27 cellular contexts compared by ENCODE assay signal in genomic region chr17:83037084-83037950, GRCh38. TPM values are rescaled to one million over a fixed set of nuclear protein-coding genes. Genes with fewer than 3 reads are reported as not detected.
A peak's percentile ranks its signal among the peaks of the same experiment; 100 is the strongest.
DNase-seq lines count a peak whose midpoint lies in the region; ATAC-seq and TF ChIP-seq lines count a peak whose summit lies in the region.
"Had no signal": no experiment of that assay in that cellular context is flagged by ENCODE, and none has a peak within 500 bp of the region (broad histone marks: within the 10 kb centered on the region; RNA-seq: fewer than 3 reads in every experiment).

No MANE protein-coding gene starts in this region.

- peaks cover 10% of the 10 kb centered on the region for H3K36me3 ChIP-seq in osteoblast (ENCODE audit: insufficient read depth, low read length)
- peaks cover 0 to 12% of the 10 kb centered on the region in 2 donors for H3K36me3 ChIP-seq in gastrocnemius medialis

- H3K9me3 ChIP-seq in osteoblast (ENCODE audit: low read depth, low read length) (peaks cover 6% of the 10 kb centered on the region), gastrocnemius medialis (no peaks in the 10 kb centered on the region)

- H3K36me3 Mint-ChIP-seq in activated T-cell treated with anti-CD3 and anti-CD28 coated beads, Interleukin-2, amount 50 U/mL, for 72 hours (ENCODE audit: insufficient read depth in 2 of 2) = peaks cover 14 to 33% of the 10 kb centered on the region in 2 donors

- TF ChIP-seq CTCF in osteoblast (IDR thresholded peaks at IDR 0.05; ENCODE audit: extremely low read depth, low read depth, low read length) (no peak), gastrocnemius medialis (IDR thresholded peaks at IDR 0.05 in 4 of 5, conservative IDR thresholded peaks at IDR 0.05 in 1 of 5) (no peak)

- no peak for TF ChIP-seq POLR2A in gastrocnemius medialis (IDR thresholded peaks at IDR 0.05)

- H3K4me2 ChIP-seq in osteoblast (ENCODE audit: insufficient read depth, low read length) = no peak overlapping the region
- H3K4me2 ChIP-seq: A549 had no signal

- H3K27me3 ChIP-seq in osteoblast (ENCODE audit: insufficient read depth, low read length) (no peaks in the 10 kb centered on the region), gastrocnemius medialis (no peaks in the 10 kb centered on the region)
- H3K27me3 ChIP-seq: body of pancreas, left lung, Peyer's patch, upper lobe of left lung had no signal

- no peak overlapping the region for H3K4me3 Mint-ChIP-seq in activated T-cell treated with anti-CD3 and anti-CD28 coated beads, Interleukin-2, amount 50 U/mL, for 72 hours
- H3K4me3 Mint-ChIP-seq: activated naive CD4-positive, alpha-beta T cell treated with anti-CD3 and anti-CD28 coated beads, Interleukin-2, amount 10 ng/mL, durations not matched to agents 7 days and 5 days; memory B cell; stimulated activated naive B cell treated with anti-CD40 and anti-IgM and Interleukin-4, amounts not matched to agents 10 μg/mL and 1 μg/mL and 100 μg/mL, for 72 hours had no signal

- H4K20me1 ChIP-seq in osteoblast (ENCODE audit: insufficient read depth, low read length) = no peaks in the 10 kb centered on the region

- H2AFZ ChIP-seq in osteoblast (ENCODE audit: low read length) = no peak overlapping the region

- no peak overlapping the region for H3K4me3 ChIP-seq in osteoblast (ENCODE audit: insufficient read depth, low read length)
- H3K4me3 ChIP-seq in gastrocnemius medialis = no peak overlapping the region
- H3K4me3 ChIP-seq: A549, body of pancreas, left lung, Peyer's patch, upper lobe of left lung had no signal

- H3K79me2 ChIP-seq in osteoblast (ENCODE audit: insufficient read depth, low read length) = peaks cover 2% of the 10 kb centered on the region

- peak; percentile 39 for DNase-seq in activated effector memory CD4-positive, alpha-beta T cell treated with anti-CD3 and anti-CD28 coated beads, Interleukin-2, amount 50 U/mL, for 16 hours
- no peak for DNase-seq in activated effector memory CD4-positive, alpha-beta T cell treated with Interleukin-2 at 50 U/mL for 16 hours
- DNase-seq in left kidney (ENCODE audit: low read depth, low spot score) = peak; percentile 63
- peak; percentile 29 for DNase-seq in osteoblast (ENCODE audit: insufficient read length, low spot score, missing footprints)
- no peak for DNase-seq in gastrocnemius medialis
- no peak for DNase-seq in activated T-cell treated with anti-CD3 and anti-CD28 coated beads, Interleukin-2, amount 50 U/mL, for 72 hours
- DNase-seq: activated CD4-positive, alpha-beta T cell treated with anti-CD3 and anti-CD28 coated beads for 48 hours; activated naive CD4-positive, alpha-beta T cell treated with anti-CD3 and anti-CD28 coated beads, Interleukin-2, amount 10 ng/mL, durations not matched to agents 7 days and 5 days; body of pancreas; DND-41; GF-D8; hippocampal formation; NCI-H446; NCI-H82; nucleus accumbens; Peyer's patch; SHP77 treated with DMSO at 0.1 percent for 48 hours; stimulated activated naive B cell treated with anti-CD40 and anti-IgM and Interleukin-4, amounts not matched to agents 10 μg/mL and 1 μg/mL and 100 μg/mL, for 72 hours; substantia nigra; T1000; WERI-Rb-1 had no signal

- no peak overlapping the region for H3K27ac Mint-ChIP-seq in activated T-cell treated with anti-CD3 and anti-CD28 coated beads, Interleukin-2, amount 50 U/mL, for 72 hours
- H3K27ac Mint-ChIP-seq: activated naive CD4-positive, alpha-beta T cell treated with anti-CD3 and anti-CD28 coated beads, Interleukin-2, amount 10 ng/mL, durations not matched to agents 7 days and 5 days; memory B cell; stimulated activated naive B cell treated with anti-CD40 and anti-IgM and Interleukin-4, amounts not matched to agents 10 μg/mL and 1 μg/mL and 100 μg/mL, for 72 hours had no signal

- intact Hi-C loops in gastrocnemius medialis (cut with DNase I; ENCODE audit: low total_unique reads) = no loop called here

- H3K4me1 Mint-ChIP-seq in activated T-cell treated with anti-CD3 and anti-CD28 coated beads, Interleukin-2, amount 50 U/mL, for 72 hours (ENCODE audit: low read depth) = no peaks in the 10 kb centered on the region
- H3K4me1 Mint-ChIP-seq: activated naive CD4-positive, alpha-beta T cell treated with anti-CD3 and anti-CD28 coated beads, Interleukin-2, amount 10 ng/mL, durations not matched to agents 7 days and 5 days; memory B cell; stimulated activated naive B cell treated with anti-CD40 and anti-IgM and Interleukin-4, amounts not matched to agents 10 μg/mL and 1 μg/mL and 100 μg/mL, for 72 hours had no signal

- ATAC-seq in gastrocnemius medialis = no peak
- ATAC-seq in HG02981 (IDR thresholded peaks at IDR 0.05; ENCODE audit: unreplicated experiment) = no peak
- ATAC-seq in activated T-cell treated with anti-CD3 and anti-CD28 coated beads, Interleukin-2, amount 50 U/mL, for 72 hours (replicated peaks in 1 of 2) = no peak
- no peak for ATAC-seq in GM19463 (IDR thresholded peaks at IDR 0.05; ENCODE audit: unreplicated experiment)
- ATAC-seq: A549; body of pancreas; left lung; stimulated activated naive B cell treated with anti-CD40 and anti-IgM and Interleukin-4, amounts not matched to agents 10 μg/mL and 1 μg/mL and 100 μg/mL, for 72 hours had no signal

- H3K27ac ChIP-seq in osteoblast (ENCODE audit: low read depth, low read length) (no peak overlapping the region), gastrocnemius medialis (no peak overlapping the region)
- H3K27ac ChIP-seq: A549, body of pancreas, left lung, Peyer's patch, upper lobe of left lung, WERI-Rb-1 had no signal

- in situ Hi-C loops in gastrocnemius medialis (cut with MboI; ENCODE audit: low sequenced_read_pairs in 4 of 4) = no loop called here

- peaks cover 6% of the 10 kb centered on the region in 2 donors for H3K9me3 Mint-ChIP-seq in activated T-cell treated with anti-CD3 and anti-CD28 coated beads, Interleukin-2, amount 50 U/mL, for 72 hours

- no peaks in the 10 kb centered on the region for H3K27me3 Mint-ChIP-seq in activated T-cell treated with anti-CD3 and anti-CD28 coated beads, Interleukin-2, amount 50 U/mL, for 72 hours (ENCODE audit: low read depth)
- H3K27me3 Mint-ChIP-seq: activated naive CD4-positive, alpha-beta T cell treated with anti-CD3 and anti-CD28 coated beads, Interleukin-2, amount 10 ng/mL, durations not matched to agents 7 days and 5 days; memory B cell; stimulated activated naive B cell treated with anti-CD40 and anti-IgM and Interleukin-4, amounts not matched to agents 10 μg/mL and 1 μg/mL and 100 μg/mL, for 72 hours had no signal

- H3K4me1 ChIP-seq in osteoblast (ENCODE audit: insufficient read depth, low read length) (no peaks in the 10 kb centered on the region), gastrocnemius medialis (no peaks in the 10 kb centered on the region)
- H3K4me1 ChIP-seq: A549, body of pancreas, left lung, Peyer's patch, upper lobe of left lung had no signal

RNA-seq across cellular contexts. Expression of gene METRNL, which starts 42.1 kb away (rescaled TPM):
- 137 and 140 TPM in 2 replicates for total RNA-seq in osteoblast
- 10 to 100 TPM in 3 of 4 donors, 1 to 10 TPM in 1; 6.6 to 19.7 (median 11.1) TPM for total RNA-seq in gastrocnemius medialis
- 100 to 1,000 TPM; 137 to 198 TPM for total RNA-seq in activated T-cell treated with anti-CD3 and anti-CD28 coated beads, Interleukin-2, amount 50 U/mL, for 72 hours

Comparison
In these comparisons a context has a peak if more than half of its experiments do, and no peak if none do; other contexts are left out.
1. DNase-seq: peak in activated effector memory CD4-positive, alpha-beta T cell treated with anti-CD3 and anti-CD28 coated beads, Interleukin-2, amount 50 U/mL, for 16 hours (single experiment), left kidney (single experiment) and osteoblast (single experiment); none in activated effector memory CD4-positive, alpha-beta T cell treated with Interleukin-2 at 50 U/mL for 16 hours (single experiment), gastrocnemius medialis (0 of 2) and activated T-cell treated with anti-CD3 and anti-CD28 coated beads, Interleukin-2, amount 50 U/mL, for 72 hours (0 of 2).